Comparison of ENCODE assay signal across 8 cellular contexts in the genomic region with DNA sequence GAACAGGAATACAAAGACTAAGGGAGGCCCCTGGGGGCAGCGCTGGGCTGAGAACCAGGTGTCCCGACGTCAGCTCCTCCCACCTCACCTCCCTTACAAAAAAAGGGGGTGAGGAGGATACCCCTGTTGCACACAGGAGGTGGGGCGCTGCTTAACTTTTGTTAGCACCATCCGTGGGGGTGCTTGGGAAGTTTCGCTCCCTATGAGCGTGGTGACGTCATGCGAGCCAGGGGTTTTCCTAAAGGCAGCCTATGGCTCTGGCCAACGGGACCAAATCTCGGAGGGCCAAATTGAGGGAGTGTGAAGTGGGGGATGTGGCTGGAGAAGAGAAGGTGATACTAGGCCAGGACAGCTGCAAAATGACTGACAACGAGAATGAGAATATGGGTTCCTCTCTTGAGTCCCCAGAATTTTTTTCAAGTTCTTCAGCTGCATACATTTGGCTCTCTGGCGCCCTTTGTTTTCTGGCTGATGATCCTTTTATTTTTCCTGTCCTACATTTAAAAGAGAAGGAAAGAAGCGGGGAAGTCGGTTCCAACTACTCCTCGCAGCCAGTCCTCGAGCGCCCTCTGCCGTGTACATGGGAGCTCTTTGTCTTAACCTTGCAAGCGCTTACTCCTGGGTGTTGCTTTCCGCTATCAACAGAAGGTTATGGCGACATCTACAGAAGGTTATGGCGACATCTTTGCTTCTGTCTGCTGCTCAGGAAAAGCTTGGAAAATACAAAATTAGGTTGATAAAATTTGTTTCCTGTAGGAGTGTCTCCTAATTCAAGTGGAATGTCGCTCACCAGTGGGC. TPM values are rescaled to one million over a fixed set of nuclear protein-coding genes. Genes with fewer than 3 reads are reported as not detected.
DNase-seq lines count a peak whose midpoint lies in the region; ATAC-seq, FAIRE-seq and TF ChIP-seq lines count a peak whose summit lies in the region.

No MANE protein-coding gene starts in this region.

- peak overlapping the region; percentile 14 for H3K4me3 Mint-ChIP-seq in astrocyte (ENCODE audit: unreplicated experiment)

- H3K4me1 Mint-ChIP-seq in astrocyte (ENCODE audit: low read depth, unreplicated experiment), result peaks cover 23% of the 10 kb centered on the region

- H3K9ac ChIP-seq in astrocyte (ENCODE audit: low read length) (peak overlapping the region; percentile 79), rectal smooth muscle tissue (ENCODE audit: low read length) (no peak overlapping the region)

- H3K9me3 ChIP-seq in astrocyte (ENCODE audit: insufficient read depth, low read depth, low read length), result no peaks in the 10 kb centered on the region

- peak overlapping the region; percentile 83 for H3K4me2 ChIP-seq in astrocyte (ENCODE audit: low read length)

- H3K27me3 Mint-ChIP-seq in astrocyte (ENCODE audit: low read depth, unreplicated experiment), result no peaks in the 10 kb centered on the region

- ATAC-seq in HG03025 (IDR thresholded peaks at IDR 0.05; ENCODE audit: low FRiP score, unreplicated experiment), result peak; percentile 61

- H3K27me3 ChIP-seq in ACC112 (ENCODE audit: insufficient read depth, low read length), result no peaks in the 10 kb centered on the region
- no peaks in the 10 kb centered on the region for H3K27me3 ChIP-seq in astrocyte (ENCODE audit: insufficient read depth, low read length)
- no peaks in the 10 kb centered on the region for H3K27me3 ChIP-seq in rectal smooth muscle tissue (ENCODE audit: control insufficient read depth, insufficient read depth, low read length)

- no peaks in the 10 kb centered on the region for H4K20me1 ChIP-seq in astrocyte (ENCODE audit: insufficient read depth, low read length)

- no peaks in the 10 kb centered on the region for H3K9me3 Mint-ChIP-seq in astrocyte (ENCODE audit: unreplicated experiment)

- no peaks in the 10 kb centered on the region for H3K36me3 ChIP-seq in ACC112 (ENCODE audit: insufficient read depth, low read length)
- H3K36me3 ChIP-seq in astrocyte (ENCODE audit: insufficient read depth, low read length), result no peaks in the 10 kb centered on the region
- no peaks in the 10 kb centered on the region for H3K36me3 ChIP-seq in rectal smooth muscle tissue (ENCODE audit: control insufficient read depth, insufficient read depth, low read length)

- DNase-seq in GM18507 (ENCODE audit: extremely low spot score, insufficient read length, low read depth) (peak; percentile 18), NCI-H446 (lab: John Stamatoyannopoulos, UW) (peak; percentile 29 to 61), astrocyte (ENCODE audit: low read depth) (peak; percentile 81), hepatic stellate cell (ENCODE audit: low spot score) (peak; percentile 34), NCI-H1417 (lab: John Stamatoyannopoulos, UW) (no peak)

- H3K36me3 Mint-ChIP-seq in astrocyte (ENCODE audit: low read depth, unreplicated experiment), result no peaks in the 10 kb centered on the region

- no peaks in the 10 kb centered on the region for H3K79me2 ChIP-seq in ACC112 (ENCODE audit: control insufficient read depth, insufficient read depth, low read length, unreplicated experiment)
- H3K79me2 ChIP-seq in astrocyte (ENCODE audit: insufficient read depth, low read length), result no peaks in the 10 kb centered on the region

- peak overlapping the region; percentile 84 for H2AFZ ChIP-seq in ACC112 (ENCODE audit: low read length, unreplicated experiment)
- peak overlapping the region; percentile 56 for H2AFZ ChIP-seq in astrocyte (ENCODE audit: low read depth, low read length)

- TF ChIP-seq CTCF in astrocyte (IDR thresholded peaks at IDR 0.05; ENCODE audit: insufficient read depth, low read depth, low read length), result peak; percentile 96

- H3K27ac Mint-ChIP-seq in astrocyte (ENCODE audit: unreplicated experiment), result peak overlapping the region; percentile 76

- H3K4me1 ChIP-seq in ACC112 (ENCODE audit: control insufficient read depth, insufficient read depth, low read length, unreplicated experiment), result peaks cover 6% of the 10 kb centered on the region
- peaks cover 27% of the 10 kb centered on the region for H3K4me1 ChIP-seq in astrocyte (ENCODE audit: insufficient read depth, low read length)
- peaks cover 2% of the 10 kb centered on the region for H3K4me1 ChIP-seq in rectal smooth muscle tissue (ENCODE audit: control insufficient read depth, insufficient read depth, low read length)

- H3K4me3 ChIP-seq in ACC112 (ENCODE audit: low read depth, low read length) (peak overlapping the region; percentile 61), astrocyte (ENCODE audit: insufficient read depth, low read depth, low read length) (peak overlapping the region; percentile 26), rectal smooth muscle tissue (ENCODE audit: low read length) (peak overlapping the region; percentile 44)

- H3K27ac ChIP-seq in ACC112 (ENCODE audit: low read depth, low read length) (no peak overlapping the region), astrocyte (ENCODE audit: low read depth, low read length) (peak overlapping the region; percentile 75), rectal smooth muscle tissue (ENCODE audit: low read depth, low read length) (no peak overlapping the region)

- peak; percentile 78 for FAIRE-seq in GM18507 (lab: Jason Lieb, UNC)
- FAIRE-seq in astrocyte (lab: Jason Lieb, UNC), result peak; percentile 62

RNA-seq across cellular contexts. Expression of a gene that starts 48.0 kb away (rescaled TPM):
- 0.50 TPM in 1 of 2 replicates, not detected in the other for total RNA-seq in astrocyte

Comparison
In these comparisons a context has a peak if more than half of its experiments do, and no peak if none do; other contexts are left out.
1. DNase-seq: peak in GM18507 (single experiment), NCI-H446 (2 of 2), astrocyte (single experiment) and hepatic stellate cell (single experiment); none in NCI-H1417 (0 of 3).
2. Peak in every context shown above with its lines, with median percentiles within 50 percentile points of each other: H3K4me3 ChIP-seq.